In the genomic region with DNA sequence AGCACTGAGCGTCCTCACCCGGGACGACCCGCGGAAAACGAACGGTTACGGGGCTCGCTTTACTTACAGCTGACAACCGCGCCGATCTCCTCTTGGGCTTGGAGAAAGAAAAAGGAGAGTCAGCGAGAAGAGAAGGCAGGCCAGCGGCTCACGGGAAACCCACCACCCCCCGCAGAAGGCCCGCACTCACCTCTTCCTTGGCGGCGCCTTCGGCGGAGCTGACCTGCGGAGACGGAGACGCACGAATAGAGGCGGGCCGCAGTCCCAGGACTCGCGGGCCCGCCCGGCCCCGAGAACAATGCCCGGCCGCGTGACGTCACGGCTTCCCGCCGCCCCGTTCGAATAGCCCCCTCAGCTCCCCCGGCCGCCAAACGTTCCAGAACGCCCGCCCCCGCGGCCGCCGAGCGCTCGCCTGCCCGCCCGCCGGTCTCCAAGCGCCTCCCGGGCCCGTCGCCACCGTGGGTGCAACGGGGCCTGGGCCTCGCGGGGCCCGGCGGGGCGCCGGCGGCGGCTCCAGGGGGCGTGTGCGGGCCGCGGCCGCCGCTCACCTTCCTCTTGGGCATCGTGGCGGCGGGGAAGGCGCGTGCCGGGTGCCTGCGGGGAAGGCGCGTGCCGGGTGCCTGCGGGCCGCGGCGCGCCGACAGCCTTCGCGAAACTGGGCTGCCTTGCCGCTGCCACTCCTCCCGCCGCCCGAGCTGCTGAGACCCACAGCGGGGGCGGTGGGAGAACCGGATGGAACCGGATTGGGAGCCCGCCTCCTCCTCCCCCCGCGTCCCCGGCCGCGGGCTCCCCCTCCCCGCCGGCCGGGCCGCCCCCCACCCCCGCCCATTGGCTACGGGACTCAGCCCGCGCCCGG, we compare ENCODE assay signal across 8 cellular contexts. TPM values are rescaled to one million over a fixed set of nuclear protein-coding genes. Genes with fewer than 3 reads are reported as not detected.
A peak's percentile ranks its signal among the peaks of the same experiment; 100 is the strongest.
DNase-seq lines count a peak whose midpoint lies in the region; ATAC-seq, FAIRE-seq and TF ChIP-seq lines count a peak whose summit lies in the region.

Gene HMGN1 (minus strand): TSS at position 734 of the 856 bp plus-strand sequence. CDS start 171 bp downstream, at position 563.

- no peaks in the 10 kb centered on the region for H3K27me3 Mint-ChIP-seq in WTC11 (ENCODE audit: low read depth)

- TF ChIP-seq CTCF in AG04450 (IDR thresholded peaks at IDR 0.05; ENCODE audit: low read depth, low read length) (no peak), WTC11 (IDR thresholded peaks at IDR 0.05) (no peak), bronchial epithelial cell (IDR thresholded peaks at IDR 0.05; ENCODE audit: insufficient read depth, low read length, severe bottlenecking) (no peak)

- CTCF ChIA-PET in AG04450 (lab: Charles Lee) (interaction anchor here (0.9 to 1.9 kb wide), 4 partner anchors 32 to 93 kb away, joined by 3 to 17 read pairs (median 6); a partner anchor contains a TSS), WTC11 (lab: Charles Lee) (interaction anchor here (1.0 to 1.4 kb wide), 2 partner anchors 37 to 39 kb away, joined by 3 to 13 read pairs; no protein-coding TSS in a partner anchor)

- H3K27me3 ChIP-seq in AG04450 (ENCODE audit: control insufficient read depth, insufficient read depth, low read length) (no peaks in the 10 kb centered on the region), bronchial epithelial cell (ENCODE audit: control insufficient read depth, insufficient read depth, low read length) (no peaks in the 10 kb centered on the region)

- peak within 1 kb of the TSS; percentile 82 for H3K27ac ChIP-seq in AG04450 (ENCODE audit: low read depth, low read length)

- ATAC-seq in HG03175 (IDR thresholded peaks at IDR 0.05; ENCODE audit: unreplicated experiment) (peak; percentile 45), WTC11 (peak; percentile 56)

- POLR2A ChIA-PET in AG04450 (lab: Yijun Ruan, JAX) (interaction anchor here (0.8 to 1.7 kb wide), 8 partner anchors 10 to 165 kb away, joined by 3 to 9 read pairs (median 5); partner anchors contain the start of genes BRWD1 and PSMG1), WTC11 (lab: Charles Lee) (interaction anchor here (1.8 to 2.6 kb wide), 5 partner anchors 22 to 165 kb away, joined by 6 to 17 read pairs (median 11); partner anchors contain the start of genes BRWD1 and PSMG1)

- peaks cover 38% of the 10 kb centered on the region for H3K36me3 Mint-ChIP-seq in WTC11

- H3K36me3 ChIP-seq in bronchial epithelial cell (ENCODE audit: control insufficient read depth, insufficient read depth, low read length), result peaks cover 4% of the 10 kb centered on the region

- TF ChIP-seq POLR2A in GM18951 (IDR thresholded peaks at IDR 0.05; ENCODE audit: extremely low read depth, insufficient read depth, insufficient read length), result peak; percentile 68

- H3K4me1 Mint-ChIP-seq in WTC11, result peaks cover 46% of the 10 kb centered on the region

- peak within 1 kb of the TSS; percentile 86 for H3K4me3 ChIP-seq in AG04450 (ENCODE audit: low read depth, low read length)
- H3K4me3 ChIP-seq in bronchial epithelial cell (ENCODE audit: low read depth, low read length), result peak within 1 kb of the TSS; percentile 70

- H3K4me3 Mint-ChIP-seq in WTC11, result peak within 1 kb of the TSS; percentile 94

- DNase-seq in AG04450 (ENCODE audit: low read depth, low spot score) (peak; percentile 68), NCI-H226 (peak; percentile 75), WTC11 (ENCODE audit: low spot score) (peak; percentile 88), bronchial epithelial cell (ENCODE audit: low read depth) (peak; percentile 55), islet precursor cell (peak; percentile 84)
- DNase-seq in stimulated activated CD4-positive, alpha-beta T cell treated with anti-CD3 and anti-CD28 coated beads, Interleukin-12 subunit alpha, Interleukin-12 subunit beta, amount 100 ng/mL, for 48 hours (ENCODE audit: low read depth in 2 of 3, low spot score in 1 of 3), result peak; percentile 77 to 85 (median 83)

- peaks cover 7% of the 10 kb centered on the region; the same call in 1 of the 2 replicates for H3K9me3 Mint-ChIP-seq in WTC11

- no peak for FAIRE-seq in bronchial epithelial cell (lab: Jason Lieb, UNC)

- peaks cover 5% of the 10 kb centered on the region; the same call in 1 of the 2 replicates for H3K9me3 ChIP-seq in AG04450 (ENCODE audit: control insufficient read depth, insufficient read depth, low read length)

- in situ Hi-C loops in GM18951 (cut with MboI; ENCODE audit: low sequenced_read_pairs, unreplicated experiment), result no loop called here

- H3K27ac Mint-ChIP-seq in WTC11, result peak within 1 kb of the TSS; percentile 99

TF ChIP-seq in WTC11, 78 proteins besides CTCF, POLR2A, EP300 and RAD21:
- TF ChIP-seq, protein P1, sequence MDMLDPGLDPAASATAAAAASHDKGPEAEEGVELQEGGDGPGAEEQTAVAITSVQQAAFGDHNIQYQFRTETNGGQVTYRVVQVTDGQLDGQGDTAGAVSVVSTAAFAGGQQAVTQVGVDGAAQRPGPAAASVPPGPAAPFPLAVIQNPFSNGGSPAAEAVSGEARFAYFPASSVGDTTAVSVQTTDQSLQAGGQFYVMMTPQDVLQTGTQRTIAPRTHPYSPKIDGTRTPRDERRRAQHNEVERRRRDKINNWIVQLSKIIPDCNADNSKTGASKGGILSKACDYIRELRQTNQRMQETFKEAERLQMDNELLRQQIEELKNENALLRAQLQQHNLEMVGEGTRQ (CRISPR knock-in tag; IDR thresholded peaks at IDR 0.05), result peak; percentile 22; the same call in 1 of the 2 replicates
- TF ChIP-seq SP1 (CRISPR knock-in tag; conservative IDR thresholded peaks at IDR 0.05) (peak; percentile 39), E2F5 (CRISPR knock-in tag; IDR thresholded peaks at IDR 0.05) (peak; percentile 74), ZNF671 (CRISPR knock-in tag; IDR thresholded peaks at IDR 0.05) (peak; percentile 70; the same call in 1 of the 2 replicates), CBFB (CRISPR knock-in tag; IDR thresholded peaks at IDR 0.05; ENCODE audit: low read depth) (peak; percentile 57; the same call in 1 of the 2 replicates), IRF2 (CRISPR knock-in tag; IDR thresholded peaks at IDR 0.05; ENCODE audit: borderline replicate concordance, low read depth) (no peak), ELF4 (CRISPR knock-in tag; IDR thresholded peaks at IDR 0.05; ENCODE audit: low read depth) (no peak), FOXP1 (CRISPR knock-in tag; IDR thresholded peaks at IDR 0.05; ENCODE audit: borderline replicate concordance) (peak; percentile 28; the same call in 1 of the 2 replicates), ZNF416 (CRISPR knock-in tag; IDR thresholded peaks at IDR 0.05) (peak; percentile 57; the same call in 1 of the 2 replicates), ZBTB21 (CRISPR knock-in tag; IDR thresholded peaks at IDR 0.05; ENCODE audit: borderline replicate concordance) (0 out of 2 replicates have a peak, but pooled peaks have one; percentile 72), MXD4 (CRISPR knock-in tag; IDR thresholded peaks at IDR 0.05; ENCODE audit: borderline replicate concordance) (no peak), MAX (CRISPR knock-in tag; IDR thresholded peaks at IDR 0.05) (peak; percentile 18; the same call in 1 of the 2 replicates), SMAD4 (CRISPR knock-in tag; IDR thresholded peaks at IDR 0.05) (no peak), CREM (CRISPR knock-in tag; IDR thresholded peaks at IDR 0.05) (peak; percentile 70; the same call in 1 of the 2 replicates), TP53 (CRISPR knock-in tag; IDR thresholded peaks at IDR 0.05) (peak; percentile 64; the same call in 1 of the 2 replicates), KAT7 (CRISPR knock-in tag; IDR thresholded peaks at IDR 0.05; ENCODE audit: borderline replicate concordance) (peak; percentile 72; the same call in 1 of the 2 replicates)

RNA-seq across cellular contexts. Expression of gene HMGN1, which starts in this region (rescaled TPM):
- polyA plus RNA-seq in AG04450 (2011; rRNA removed), result 232 and 288 TPM in 2 replicates
- polyA minus RNA-seq in AG04450 (2011; rRNA and poly(A)+ RNA removed), result 36.7 and 70.9 TPM in 2 replicates
- 469 to 522 TPM (median 522 TPM) in 3 replicates for total RNA-seq in WTC11 (2021)
- 341 and 362 TPM in 2 replicates for total RNA-seq in bronchial epithelial cell

Comparison
In these comparisons a context has a peak if more than half of its experiments do, and no peak if none do; other contexts are left out.
1. Peak in every context shown above with its lines: DNase-seq, ATAC-seq, H3K4me3 ChIP-seq and H3K27ac ChIP-seq.